Comparison of ENCODE assay signal across 8 cellular contexts in genomic region chr7:137985253-137985896, GRCh38. TPM values are rescaled to one million over a fixed set of nuclear protein-coding genes. Genes with fewer than 3 reads are reported as not detected.
DNase-seq lines count a peak whose midpoint lies in the region; ATAC-seq, FAIRE-seq and TF ChIP-seq lines count a peak whose summit lies in the region.

No MANE protein-coding gene starts in this region.

- H3K27ac ChIP-seq in IMR-90 (ENCODE audit: insufficient read depth, low read length) (peak overlapping the region; percentile 1; the same call in 1 of the 2 replicates), kidney (ENCODE audit: low read depth in 2 of 2, low read length in 2 of 2) (peak overlapping the region in 1 of 2 donors; percentile 1)

- H3K9me1 ChIP-seq in IMR-90 (ENCODE audit: insufficient read depth, low read length): peaks cover 48% of the 10 kb centered on the region

- no peak for FAIRE-seq in kidney (lab: Jason Lieb, UNC)

- peak; percentile 52 for DNase-seq in IMR-90
- DNase-seq in neural crest cell (ENCODE audit: low read depth, low spot score): no peak
- no peak for DNase-seq in KBM-7
- no peak for DNase-seq in hippocampal formation (lab: John Stamatoyannopoulos, UW)
- DNase-seq in mucosa of gallbladder (ENCODE audit: low spot score): no peak
- no peak for DNase-seq in kidney

- no peak overlapping the region for H2AFZ ChIP-seq in IMR-90 (replicated peaks; ENCODE audit: low read length, poor library complexity)

- peaks cover 26% of the 10 kb centered on the region for H3K36me3 Mint-ChIP-seq in neural crest cell (ENCODE audit: low read depth)

- peak overlapping the region; percentile 70 for H3K14ac ChIP-seq in IMR-90 (replicated peaks; ENCODE audit: low read depth, low read length)

- H3K27ac Mint-ChIP-seq in neural crest cell (ENCODE audit: unreplicated experiment): peak overlapping the region; percentile 36

- peak overlapping the region; percentile 7; the same call in 1 of the 2 replicates for H4K5ac ChIP-seq in IMR-90 (ENCODE audit: low read depth, low read length)

- peak overlapping the region; percentile 23 for H2AK5ac ChIP-seq in IMR-90 (ENCODE audit: low read depth, low read length)

- peak overlapping the region; percentile 88; the same call in 1 of the 2 replicates for H3K23ac ChIP-seq in IMR-90 (ENCODE audit: low read depth, low read length)

- no peaks in the 10 kb centered on the region for H3K27me3 Mint-ChIP-seq in neural crest cell (ENCODE audit: low read depth)

- H3K9me3 Mint-ChIP-seq in neural crest cell: peaks cover 4% of the 10 kb centered on the region

- H4K91ac ChIP-seq in IMR-90 (ENCODE audit: insufficient read depth, low read depth, low read length): peak overlapping the region; percentile 17; the same call in 1 of the 2 replicates

- H3K4me1 ChIP-seq in IMR-90 (ENCODE audit: control insufficient read depth, insufficient read depth, low read length) (peaks cover 58% of the 10 kb centered on the region), kidney (ENCODE audit: control insufficient read depth in 1 of 2, insufficient read depth in 1 of 2, low read depth in 1 of 2, low read length in 2 of 2) (peaks cover 26 to 32% of the 10 kb centered on the region in 2 donors)

- POLR2A ChIA-PET in IMR-90 (lab: Charles Lee; ENCODE audit: unreplicated experiment): no interaction called here

- peak overlapping the region; percentile 38; the same call in 1 of the 2 replicates for H2BK20ac ChIP-seq in IMR-90 (ENCODE audit: low read depth, low read length)

- H4K8ac ChIP-seq in IMR-90 (ENCODE audit: low read depth in 2 of 2, low read length in 2 of 2): peak overlapping the region in 1 of 2 experiments; percentile 22; a peak in 2 of 4 replicates

- H2AK9ac ChIP-seq in IMR-90 (replicated peaks; ENCODE audit: low read depth, low read length, poor library complexity): peak overlapping the region; percentile 48

- peak overlapping the region; percentile 13; the same call in 1 of the 2 replicates for H2BK120ac ChIP-seq in IMR-90 (ENCODE audit: low read depth, low read length)

- H3K27me3 ChIP-seq in IMR-90 (ENCODE audit: control insufficient read depth, insufficient read depth, low read length): no peaks in the 10 kb centered on the region

- H3K18ac ChIP-seq in IMR-90 (ENCODE audit: low read depth, low read length): peak overlapping the region; percentile 42; the same call in 1 of the 2 replicates

- no peak overlapping the region for H3K56ac ChIP-seq in IMR-90 (ENCODE audit: extremely low read depth, insufficient read depth, low read length)

- no peak overlapping the region for H3K4me3 Mint-ChIP-seq in neural crest cell

- peaks cover 34% of the 10 kb centered on the region for H4K20me1 ChIP-seq in IMR-90 (ENCODE audit: insufficient read depth, low read length)

- H3K79me1 ChIP-seq in IMR-90 (ENCODE audit: low read depth in 1 of 2, low read length in 2 of 2): peaks cover 13 to 92% of the 10 kb centered on the region in 2 experiments; a peak in 3 of 4 replicates

- ATAC-seq in GM18858 (IDR thresholded peaks at IDR 0.05; ENCODE audit: unreplicated experiment): peak; percentile 39
- peak; percentile 43 for ATAC-seq in GM21825 (IDR thresholded peaks at IDR 0.05; ENCODE audit: unreplicated experiment)
- ATAC-seq in IMR-90 (ENCODE audit: low read depth): no peak

- 0 out of 2 replicates have a peak, but pooled peaks have one; percentile 21 for TF ChIP-seq POLR2A in IMR-90 (IDR thresholded peaks at IDR 0.05; ENCODE audit: low read depth, low read length)

- intact Hi-C loops in IMR-90 (cut with micrococcal nuclease) (no loop called here), kidney (cut with DNase I) (no loop called here)

- peak overlapping the region; percentile 61 for H3K4ac ChIP-seq in IMR-90 (ENCODE audit: low read depth, low read length)

- no TSS peak for BruUV-seq in IMR-90 (replicated peaks; lab: Mats Ljungman, UMichigan)

- H3K4me1 Mint-ChIP-seq in neural crest cell: peaks cover 57% of the 10 kb centered on the region

- H2BK15ac ChIP-seq in IMR-90 (ENCODE audit: low read depth, low read length): peak overlapping the region; percentile 7; the same call in 1 of the 3 replicates

- in situ Hi-C loops in IMR-90 (cut with MboI; ENCODE audit: low sequenced_read_pairs) (loop anchor here (25.0 kb wide), 1 partner anchor 848 kb away; no protein-coding TSS in a partner anchor), KBM-7 (cut with MboI; ENCODE audit: low pct_unique_long_range_greater_than_20kb, low sequenced_read_pairs) (no loop called here)

- H3K9ac ChIP-seq in IMR-90 (ENCODE audit: low read depth, low read length) (peak overlapping the region; percentile 31; the same call in 1 of the 2 replicates), kidney (ENCODE audit: low read length in 2 of 2) (no peak overlapping the region)

- TF ChIP-seq RAD21 in IMR-90 (IDR thresholded peaks at IDR 0.05; ENCODE audit: low read length): no peak

- H3K4me3 ChIP-seq in IMR-90 (ENCODE audit: insufficient read depth, low read depth, low read length): no peak overlapping the region
- no peak overlapping the region for H3K4me3 ChIP-seq in kidney (ENCODE audit: low read length in 2 of 2)

- WGBS in IMR-90 (ENCODE audit: extremely low coverage in 2 of 2, insufficient read length in 1 of 2), 2 experiments: 65% methylated on average over 4 of the region's 8 CpGs; no CpG with 5 or more reads in 1 of the 2 experiments

- peak overlapping the region; percentile 29 for H2BK5ac ChIP-seq in IMR-90 (ENCODE audit: low read depth, low read length, poor library complexity, severe bottlenecking)

- TF ChIP-seq CTCF in IMR-90 (conservative IDR thresholded peaks at IDR 0.05; ENCODE audit: low read depth, low read length) (no peak), neural crest cell (conservative IDR thresholded peaks at IDR 0.05) (no peak), kidney (IDR thresholded peaks at IDR 0.05; ENCODE audit: borderline replicate concordance, extremely low read depth, insufficient read depth) (no peak)

- H3K9me3 ChIP-seq in IMR-90 (ENCODE audit: control insufficient read depth, insufficient read depth, low read length): no peaks in the 10 kb centered on the region
- no peaks in the 10 kb centered on the region for H3K9me3 ChIP-seq in kidney (ENCODE audit: control insufficient read depth in 1 of 2, low read length in 2 of 2)

- CTCF ChIA-PET in IMR-90 (lab: Yijun Ruan, JAX): no interaction called here

- H3K36me3 ChIP-seq in IMR-90 (ENCODE audit: control insufficient read depth, insufficient read depth, low read length): peaks cover 13% of the 10 kb centered on the region
- H3K36me3 ChIP-seq in kidney (ENCODE audit: control insufficient read depth in 1 of 2, insufficient read depth in 2 of 2, low read length in 2 of 2): no peaks in the 10 kb centered on the region

- H3K4me2 ChIP-seq in IMR-90 (ENCODE audit: low read depth, low read length): peak overlapping the region; percentile 39; the same call in 1 of the 2 replicates

- dilution Hi-C loops in IMR-90 (cut with HindIII; ENCODE audit: low sequenced_read_pairs, unreplicated experiment): no loop called here

TF ChIP-seq in IMR-90, 13 proteins besides CTCF, POLR2A, EP300 and RAD21:
- TF ChIP-seq MAFK (IDR thresholded peaks at IDR 0.05; ENCODE audit: low read depth, low read length) (no peak), MAZ (IDR thresholded peaks at IDR 0.05; ENCODE audit: borderline replicate concordance, low read depth, low read length) (no peak), CEBPB (IDR thresholded peaks at IDR 0.05; ENCODE audit: low read depth, low read length) (no peak), FOS (IDR thresholded peaks at IDR 0.05; ENCODE audit: low read depth, low read length) (no peak), NFE2L2 (IDR thresholded peaks at IDR 0.05; ENCODE audit: low read depth, low read length) (no peak), BHLHE40 (IDR thresholded peaks at IDR 0.05; ENCODE audit: low read depth, low read length) (no peak), MXI1 (IDR thresholded peaks at IDR 0.05; ENCODE audit: borderline replicate concordance, low read depth, low read length) (no peak), ELK1 (IDR thresholded peaks at IDR 0.05; ENCODE audit: borderline replicate concordance, low read depth, low read length) (no peak), RFX5 (IDR thresholded peaks at IDR 0.05; ENCODE audit: low read depth, low read length) (no peak), USF2 (IDR thresholded peaks at IDR 0.05; ENCODE audit: low read depth, low read length) (no peak), CHD1 (IDR thresholded peaks at IDR 0.05; ENCODE audit: low read depth, low read length) (no peak), SMC3 (IDR thresholded peaks at IDR 0.05; ENCODE audit: low read depth, low read length) (no peak), RCOR1 (IDR thresholded peaks at IDR 0.05; ENCODE audit: insufficient replicate concordance, low read length) (no peak)
TF ChIP-seq in IMR-90: peak in this region for 0.

RNA-seq across cellular contexts. Expression of gene CREB3L2, which starts 16.5 kb away (rescaled TPM):
- total RNA-seq in IMR-90 (2012; rRNA removed) (35.8 and 42.3 TPM in 2 replicates), neural crest cell (51.1 and 51.9 TPM in 2 replicates), mucosa of gallbladder (80.3 TPM), kidney (114 TPM)
- polyA plus RNA-seq in IMR-90 (2012; rRNA removed) (57.9 and 65.1 TPM in 2 replicates), kidney (ENCODE audit: insufficient read depth, low read depth, low replicate concordance) (18.5 TPM)
- 31.6 and 44.4 TPM in 2 replicates for polyA plus RNA-seq in IMR-90 (2012; cell fraction: cytosol; rRNA removed)
- polyA plus RNA-seq in IMR-90 (2012; cell fraction: nucleus; rRNA removed; ENCODE audit: low replicate concordance): 38.6 and 56.6 TPM in 2 replicates
